In the genomic region with DNA sequence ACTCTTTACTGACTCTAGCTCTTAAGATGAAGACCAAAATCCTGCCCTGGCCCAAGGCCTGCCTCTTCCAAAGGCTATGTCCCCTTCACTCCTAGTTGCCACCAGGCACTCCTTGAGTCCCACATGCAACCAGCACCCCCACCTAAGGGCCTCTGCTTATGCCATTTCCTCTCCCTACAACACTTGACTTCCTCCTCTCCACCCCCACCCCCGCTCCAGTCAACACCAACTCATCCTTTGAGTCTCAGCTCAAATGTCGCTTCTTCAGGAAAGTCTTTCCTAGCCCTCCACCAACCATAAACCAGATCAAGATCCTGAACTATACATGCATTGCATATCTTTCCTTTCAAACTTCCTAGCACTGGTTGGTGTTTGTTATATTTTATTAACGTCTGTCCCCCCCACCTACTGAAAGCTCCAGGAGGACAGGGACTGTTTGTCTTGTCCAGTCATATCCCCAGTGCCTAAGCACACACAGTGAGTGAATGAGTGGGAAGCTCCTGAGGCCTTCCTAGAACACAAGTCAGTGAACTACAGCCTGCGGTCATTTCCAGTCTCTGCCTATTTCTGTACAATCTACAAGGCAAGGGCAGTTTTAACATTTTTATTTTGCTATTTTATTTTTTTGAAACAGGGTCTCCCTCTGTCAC, we compare ENCODE assay signal across 11 cellular contexts. TPM values are rescaled to one million over a fixed set of nuclear protein-coding genes. Genes with fewer than 3 reads are reported as not detected.
DNase-seq lines count a peak whose midpoint lies in the region; ATAC-seq, FAIRE-seq and TF ChIP-seq lines count a peak whose summit lies in the region.
"Had no signal": no experiment of that assay in that cellular context is flagged by ENCODE, and none has a peak within 500 bp of the region (broad histone marks: within the 10 kb centered on the region; RNA-seq: fewer than 3 reads in every experiment).

No MANE protein-coding gene starts in this region.

- H3K4me1 ChIP-seq in BE2C: peaks cover 36% of the 10 kb centered on the region

- peak; percentile 31 for FAIRE-seq in GM19239 (lab: Jason Lieb, UNC)

- H3K9me3 ChIP-seq in BE2C: no peaks in the 10 kb centered on the region

- no peak for TF ChIP-seq CTCF in BE2C (IDR thresholded peaks at IDR 0.05; ENCODE audit: low read depth, low read length)

- H3K27me3 ChIP-seq in BE2C: no peaks in the 10 kb centered on the region

- H3K36me3 ChIP-seq in BE2C: no peaks in the 10 kb centered on the region; the same call in 1 of the 2 replicates

- DNase-seq in GM19239 (ENCODE audit: insufficient read length, low spot score) (no peak), SKM-1 treated with dmso at 0.1 percent for 144 hours (lab: John Stamatoyannopoulos, UW; ENCODE audit: unreplicated experiment) (peak; percentile 53), dermis blood vessel endothelial cell (peak; percentile 62), BE2C (no peak), AG20443 (ENCODE audit: low spot score) (no peak), NCI-H226 (no peak)
- DNase-seq in stimulated activated CD4-positive, alpha-beta T cell treated with anti-CD3 and anti-CD28 coated beads, Interleukin-4, amount 100 ng/mL, for 1 hour: peak; percentile 41
- DNase-seq: NCI-H2227 treated with DMSO at 0.1 percent for 48 hours had no signal

- no peak for ATAC-seq in GM18519 (IDR thresholded peaks at IDR 0.05; ENCODE audit: low FRiP score, unreplicated experiment)

- H3K4me3 ChIP-seq in BE2C (ENCODE audit: low read depth, low read length): no peak overlapping the region

RNA-seq across cellular contexts. Expression of a gene that starts 7.3 kb away (rescaled TPM):
- 26.2 and 43.8 TPM in 2 replicates for total RNA-seq in dermis blood vessel endothelial cell
- polyA plus RNA-seq in BE2C (2012; ENCODE audit: insufficient read depth, insufficient read length, low read depth): 24.9 TPM

RNA-seq across cellular contexts. Expression of a gene that starts 22.2 kb away (rescaled TPM):
- not detected in 2 replicates for total RNA-seq in dermis blood vessel endothelial cell
- not detected for polyA plus RNA-seq in BE2C (2012; ENCODE audit: insufficient read depth, insufficient read length, low read depth)
- total RNA-seq: mononuclear cell, temporal lobe had no signal

Comparison
In these comparisons a context has a peak if more than half of its experiments do, and no peak if none do; other contexts are left out.
1. DNase-seq: peak in SKM-1 treated with dmso at 0.1 percent for 144 hours (single experiment), dermis blood vessel endothelial cell (single experiment) and stimulated activated CD4-positive, alpha-beta T cell treated with anti-CD3 and anti-CD28 coated beads, Interleukin-4, amount 100 ng/mL, for 1 hour (single experiment); none in GM19239 (single experiment), BE2C (single experiment), AG20443 (single experiment) and NCI-H226 (single experiment).